Comparison of ENCODE assay signal across 8 cellular contexts in genomic region chr20:21125072-21125848, GRCh38. TPM values are rescaled to one million over a fixed set of nuclear protein-coding genes. Genes with fewer than 3 reads are reported as not detected.
DNase-seq lines count a peak whose midpoint lies in the region; ATAC-seq, FAIRE-seq and TF ChIP-seq lines count a peak whose summit lies in the region.

No MANE protein-coding gene starts in this region.

- peak overlapping the region; percentile 80 for H3K27ac ChIP-seq in C4-2B
- peak overlapping the region; percentile 58 for H3K27ac ChIP-seq in K562 (ENCODE audit: extremely low read depth, low read depth, low read length)
- H3K27ac ChIP-seq in skin epidermis, result peak overlapping the region in 15 of 21 experiments; percentile 27 to 94 (median 64)

- TF ChIP-seq RAD21 in K562 (CRISPR knock-in tag; conservative IDR thresholded peaks at IDR 0.05 in 1 of 2, IDR thresholded peaks at IDR 0.05 in 1 of 2), result no peak

- H3K36me3 Mint-ChIP-seq in immature natural killer cell, result peaks cover 0 to 5% (median 3%) of the 10 kb centered on the region in 3 donors

- intact Hi-C loops in K562 (cut with micrococcal nuclease), result loop anchor here (10.0 kb wide), 1 partner anchor 260 kb away; no protein-coding TSS in a partner anchor

- H3K9me3 ChIP-seq in K562 (replicated peaks; ENCODE audit: control insufficient read depth, insufficient read depth, low read depth, low read length), result no peaks in the 10 kb centered on the region

- TF ChIP-seq CTCF in C4-2B (conservative IDR thresholded peaks at IDR 0.05) (no peak; the same call in 1 of the 2 replicates), K562 (IDR thresholded peaks at IDR 0.05 in 2 of 3, conservative IDR thresholded peaks at IDR 0.05 in 1 of 3; ENCODE audit: insufficient read depth in 2 of 3, low read depth in 1 of 3, low read length in 3 of 3) (no peak)

- peak; percentile 26 for ATAC-seq in GM19035 (IDR thresholded peaks at IDR 0.05; ENCODE audit: unreplicated experiment)
- ATAC-seq in HG03139 (IDR thresholded peaks at IDR 0.05; ENCODE audit: unreplicated experiment), result peak; percentile 10
- peak; percentile 6 for ATAC-seq in K562

- H2AFZ ChIP-seq in K562 (ENCODE audit: low read depth, low read length), result peak overlapping the region; percentile 98

- DNase-seq in NCI-H510A (lab: John Stamatoyannopoulos, UW) (peak; percentile 65), K562 (ENCODE audit: extremely low read depth in 1 of 4, low spot score in 3 of 4) (peak in 1 of 4 experiments; percentile 34), immature natural killer cell (no peak), GM19240 (ENCODE audit: insufficient read length, low spot score) (no peak)

- H3K4me1 ChIP-seq in K562 (replicated peaks in 1 of 2; ENCODE audit: control insufficient read depth in 2 of 2, insufficient read depth in 2 of 2, low read length in 2 of 2), result peaks cover 5 to 14% of the 10 kb centered on the region in 2 experiments; a peak in 3 of 5 replicates

- WGBS in K562 (ENCODE audit: insufficient coverage, low coverage, missing lambda C conversion rate), result 10% methylated on average over 16 of the region's 25 CpGs

- CTCF ChIA-PET in K562 (lab: Yijun Ruan, JAX; ENCODE audit: low intra/inter-chr PET ratio), result interaction anchor here (0.8 kb wide), 1 partner anchor 77 kb away, joined by 3 read pairs; no protein-coding TSS in a partner anchor

- BruUV-seq in K562 (replicated peaks; lab: Mats Ljungman, UMichigan), result no TSS peak

- H3K4me3 Mint-ChIP-seq in immature natural killer cell, result peak overlapping the region; percentile 86 to 97 (median 93)

- POLR2A ChIA-PET in K562 (lab: Yijun Ruan, JAX), result interaction anchor here (1.1 kb wide), 1 partner anchor 26 kb away, joined by 3 read pairs; no protein-coding TSS in a partner anchor

- no peak for TF ChIP-seq POLR2A in K562 (conservative IDR thresholded peaks at IDR 0.05)

- H4K20me1 ChIP-seq in K562 (replicated peaks; ENCODE audit: control insufficient read depth, insufficient read depth, low read length), result no peaks in the 10 kb centered on the region

- H3K9me1 ChIP-seq in K562 (ENCODE audit: control insufficient read depth, insufficient read depth, low read length), result no peaks in the 10 kb centered on the region

- no peaks in the 10 kb centered on the region for H3K27me3 ChIP-seq in K562 (ENCODE audit: control insufficient read depth in 2 of 2, insufficient read depth in 2 of 2, low read length in 2 of 2)

- peak; percentile 75 for FAIRE-seq in K562 (lab: Jason Lieb, UNC)

- H3K79me2 ChIP-seq in K562 (ENCODE audit: control insufficient read depth, insufficient read depth, low read length), result peaks cover 18% of the 10 kb centered on the region

- H3K4me3 ChIP-seq in K562 (peak overlapping the region; percentile 91), skin epidermis (peak overlapping the region; percentile 59 to 90 (median 88))

- no peaks in the 10 kb centered on the region for H3K9me3 Mint-ChIP-seq in immature natural killer cell

- peak overlapping the region; percentile 65 to 91 (median 86) for H3K27ac Mint-ChIP-seq in immature natural killer cell

- in situ Hi-C loops in K562 (cut with MboI), result no loop called here

- peaks cover 17 to 31% of the 10 kb centered on the region in 2 donors for H3K4me1 Mint-ChIP-seq in immature natural killer cell

- TF ChIP-seq EP300 in K562 (IDR thresholded peaks at IDR 0.05; ENCODE audit: low read length), result no peak

- no peaks in the 10 kb centered on the region for H3K36me3 ChIP-seq in K562 (ENCODE audit: control insufficient read depth, insufficient read depth, low read length)

- peak overlapping the region; percentile 84 for H3K4me2 ChIP-seq in K562 (ENCODE audit: insufficient read depth, low read length)

- H3K27me3 Mint-ChIP-seq in immature natural killer cell (ENCODE audit: low read depth in 3 of 3), result peaks cover 1 to 5% (median 4%) of the 10 kb centered on the region in 3 donors

- peak overlapping the region; percentile 58 to 85; a peak in 3 of 4 replicates for H3K9ac ChIP-seq in K562 (ENCODE audit: insufficient read depth in 1 of 2, low read depth in 2 of 2, low read length in 2 of 2)

TF ChIP-seq in K562, 482 proteins besides CTCF, POLR2A, EP300 and RAD21 (continues in another document):
- TF ChIP-seq SRSF1 (IDR thresholded peaks at IDR 0.05; ENCODE audit: low read depth, low read length), result no peak
- TF ChIP-seq BRF1 (IDR thresholded peaks at IDR 0.05; ENCODE audit: borderline replicate concordance, extremely low read depth, insufficient read length), result no peak
- peak; percentile 43 for TF ChIP-seq TBP (optimal IDR thresholded peaks at IDR 0.05; ENCODE audit: low read depth, low read length)
- no peak for TF ChIP-seq ATF3 (IDR thresholded peaks at IDR 0.05)
- TF ChIP-seq ATF3 (CRISPR knock-in tag; conservative IDR thresholded peaks at IDR 0.05), result no peak
- TF ChIP-seq TAL1 (IDR thresholded peaks at IDR 0.05), result no peak
- TF ChIP-seq, protein P1, sequence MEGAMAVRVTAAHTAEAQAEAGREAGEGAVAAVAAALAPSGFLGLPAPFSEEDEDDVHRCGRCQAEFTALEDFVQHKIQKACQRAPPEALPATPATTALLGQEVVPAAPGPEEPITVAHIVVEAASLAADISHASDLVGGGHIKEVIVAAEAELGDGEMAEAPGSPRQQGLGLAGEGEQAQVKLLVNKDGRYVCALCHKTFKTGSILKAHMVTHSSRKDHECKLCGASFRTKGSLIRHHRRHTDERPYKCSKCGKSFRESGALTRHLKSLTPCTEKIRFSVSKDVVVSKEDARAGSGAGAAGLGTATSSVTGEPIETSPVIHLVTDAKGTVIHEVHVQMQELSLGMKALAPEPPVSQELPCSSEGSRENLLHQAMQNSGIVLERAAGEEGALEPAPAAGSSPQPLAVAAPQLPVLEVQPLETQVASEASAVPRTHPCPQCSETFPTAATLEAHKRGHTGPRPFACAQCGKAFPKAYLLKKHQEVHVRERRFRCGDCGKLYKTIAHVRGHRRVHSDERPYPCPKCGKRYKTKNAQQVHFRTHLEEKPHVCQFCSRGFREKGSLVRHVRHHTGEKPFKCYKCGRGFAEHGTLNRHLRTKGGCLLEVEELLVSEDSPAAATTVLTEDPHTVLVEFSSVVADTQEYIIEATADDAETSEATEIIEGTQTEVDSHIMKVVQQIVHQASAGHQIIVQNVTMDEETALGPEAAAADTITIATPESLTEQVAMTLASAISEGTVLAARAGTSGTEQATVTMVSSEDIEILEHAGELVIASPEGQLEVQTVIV (CRISPR knock-in tag; IDR thresholded peaks at IDR 0.05; ENCODE audit: borderline replicate concordance), result no peak
- TF ChIP-seq ZNF354B (CRISPR knock-in tag; IDR thresholded peaks at IDR 0.05), result no peak
- TF ChIP-seq MXI1 (IDR thresholded peaks at IDR 0.05; ENCODE audit: low read depth, low read length), result no peak
- no peak for TF ChIP-seq ILK (tag; IDR thresholded peaks at IDR 0.05; ENCODE audit: borderline replicate concordance, low read depth)
- TF ChIP-seq RBM22 (IDR thresholded peaks at IDR 0.05; ENCODE audit: low read depth, low read length, poor library complexity, severe bottlenecking), result no peak

RNA-seq across cellular contexts. Expression of gene KIZ, which starts 0.6 kb away (rescaled TPM):
- total RNA-seq in K562 (2011; cell fraction: chromatin; rRNA removed; ENCODE audit: low replicate concordance), result 22.9 and 121 TPM in 2 replicates
- total RNA-seq in K562 (2011; cell fraction: nucleolus; rRNA removed), result 11.3 and 17.6 TPM in 2 replicates
- total RNA-seq in K562 (2011; cell fraction: nucleoplasm; rRNA removed), result 26.5 and 27.9 TPM in 2 replicates
- total RNA-seq in K562 (2014; rRNA removed) (10.8 and 11.0 TPM in 2 replicates), K562 (2014; rRNA removed; fragmentation: Illumina TruSeq; extraction: Trizol) (18.0 and 20.5 TPM in 2 replicates), K562 (2015; rRNA removed; fragmentation: Illumina TruSeq; extraction: Trizol) (9.8 and 11.5 TPM in 2 replicates), K562 (2021) (12.9 and 15.2 TPM in 2 replicates)
- polyA plus RNA-seq in K562 (2011; rRNA removed) (21.1 and 23.1 TPM in 2 replicates), K562 (2014; fragmentation: Illumina TruSeq; extraction: Trizol) (15.1 and 17.6 TPM in 2 replicates), K562 (2014; fragmentation: Nextera tagmentation; extraction: Ambion mirVana) (1 to 10 TPM; 4.9 to 7.5 TPM), K562 (2014; rRNA removed) (11.8 and 13.5 TPM in 2 replicates), immature natural killer cell (10 to 100 TPM; 14.2 to 20.7 (median 15.4) TPM)
- 4.2 and 9.7 TPM in 2 replicates for polyA plus RNA-seq in K562 (2011; cell fraction: cytosol; rRNA removed)
- 43.5 and 52.7 TPM in 2 replicates for polyA plus RNA-seq in K562 (2011; cell fraction: nucleus; rRNA removed)
- 8.4 and 20.1 TPM in 2 replicates for polyA plus RNA-seq in K562 (2012)
- polyA minus RNA-seq in K562 (2011; rRNA and poly(A)+ RNA removed), result 21.2 and 30.6 TPM in 2 replicates
- 5.9 and 7.6 TPM in 2 replicates for polyA minus RNA-seq in K562 (2011; cell fraction: cytosol; rRNA and poly(A)+ RNA removed)
- 10.2 and 26.7 TPM in 2 replicates for polyA minus RNA-seq in K562 (2011; cell fraction: nucleus; rRNA and poly(A)+ RNA removed)

RNA-seq across cellular contexts. Expression of gene LINC00237, which starts 19.1 kb away (rescaled TPM):
- total RNA-seq in K562 (2011; cell fraction: chromatin; rRNA removed; ENCODE audit: low replicate concordance), result not detected in 2 replicates
- not detected in 2 replicates for total RNA-seq in K562 (2011; cell fraction: nucleolus; rRNA removed)
- total RNA-seq in K562 (2011; cell fraction: nucleoplasm; rRNA removed), result not detected in 2 replicates
- total RNA-seq in K562 (2014; rRNA removed) (not detected in 2 replicates), K562 (2014; rRNA removed; fragmentation: Illumina TruSeq; extraction: Trizol) (not detected in 2 replicates), K562 (2015; rRNA removed; fragmentation: Illumina TruSeq; extraction: Trizol) (not detected in 2 replicates), K562 (2021) (not detected in 2 replicates)
- polyA plus RNA-seq in K562 (2011; rRNA removed) (not detected in 2 replicates), K562 (2014; fragmentation: Illumina TruSeq; extraction: Trizol) (not detected in 2 replicates), K562 (2014; fragmentation: Nextera tagmentation; extraction: Ambion mirVana) (not detected), K562 (2014; rRNA removed) (not detected in 2 replicates), immature natural killer cell (under 1 TPM in 1 of 3 donors, not detected in 2; 0.28 TPM)
- polyA plus RNA-seq in K562 (2011; cell fraction: cytosol; rRNA removed), result not detected in 2 replicates
- polyA plus RNA-seq in K562 (2011; cell fraction: nucleus; rRNA removed), result not detected in 2 replicates
- not detected in 2 replicates for polyA plus RNA-seq in K562 (2012)
- not detected in 2 replicates for polyA minus RNA-seq in K562 (2011; rRNA and poly(A)+ RNA removed)
- polyA minus RNA-seq in K562 (2011; cell fraction: cytosol; rRNA and poly(A)+ RNA removed), result not detected in 2 replicates
- not detected in 2 replicates for polyA minus RNA-seq in K562 (2011; cell fraction: nucleus; rRNA and poly(A)+ RNA removed)
